In the genomic region with DNA sequence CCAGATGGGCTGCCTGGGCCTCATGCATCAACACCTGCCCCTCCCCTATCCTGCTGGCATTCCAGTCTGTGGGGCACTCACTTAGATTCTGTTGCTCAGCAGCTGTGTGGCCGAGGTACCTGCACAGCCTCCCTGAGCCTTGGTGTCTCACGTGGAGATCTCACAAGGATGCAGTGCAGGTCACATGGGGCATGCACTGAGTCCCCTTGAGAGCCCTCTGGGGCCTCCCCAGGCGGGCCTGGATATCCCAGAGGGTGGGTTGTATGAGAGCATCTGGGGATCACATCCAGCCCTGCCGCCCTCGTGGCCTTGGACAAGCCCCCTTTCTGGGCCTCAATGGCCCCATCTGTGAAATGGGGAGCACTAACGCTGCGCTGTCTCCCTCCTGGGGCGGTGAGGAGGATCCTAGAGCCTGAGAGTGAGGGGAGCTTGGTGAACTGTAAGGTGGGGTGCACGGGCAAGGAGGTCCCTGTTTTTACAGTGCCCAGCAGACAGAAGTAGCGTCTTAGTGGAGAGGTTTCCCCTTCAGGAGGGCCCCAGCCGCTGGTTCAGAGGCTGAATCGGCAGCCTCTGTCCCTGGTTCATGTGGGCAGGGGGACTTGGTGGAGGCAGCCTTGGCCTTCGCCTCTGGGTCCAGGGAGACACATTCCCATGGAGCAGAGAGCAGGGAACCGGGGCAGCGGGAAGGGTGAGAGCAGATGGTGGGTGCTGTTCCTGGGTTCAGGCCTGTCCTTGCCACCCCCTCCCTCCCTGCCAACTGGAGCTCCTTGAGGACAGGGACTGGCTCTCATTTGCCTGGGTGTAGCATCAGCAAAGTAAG, we compare ENCODE assay signal across 24 cellular contexts. TPM values are rescaled to one million over a fixed set of nuclear protein-coding genes. Genes with fewer than 3 reads are reported as not detected.
"Had no signal": no experiment of that assay in that cellular context is flagged by ENCODE, and none has a peak within 500 bp of the region (broad histone marks: within the 10 kb centered on the region; RNA-seq: fewer than 3 reads in every experiment).

No MANE protein-coding gene starts in this region.

- H3K27me3 ChIP-seq: colonic mucosa, esophagus muscularis mucosa, gastroesophageal sphincter, heart right ventricle, ovary, upper lobe of right lung had no signal

- H3K36me3 Mint-ChIP-seq: activated CD4-positive, alpha-beta memory T cell treated with anti-CD3 and anti-CD28 coated beads for 36 hours; activated naive CD4-positive, alpha-beta T cell treated with anti-CD3 and anti-CD28 coated beads, Interleukin-2, amount 10 ng/mL, durations not matched to agents 7 days and 5 days; immature natural killer cell; memory B cell; naive B cell had no signal

- H3K27ac ChIP-seq: colonic mucosa, esophagus muscularis mucosa, gastroesophageal sphincter, heart right ventricle, left ventricle myocardium inferior, ovary, thoracic aorta, upper lobe of right lung, WERI-Rb-1 had no signal

- ATAC-seq: gastroesophageal sphincter, mucosa of descending colon, sciatic nerve, upper lobe of right lung had no signal

- H3K4me3 ChIP-seq: colonic mucosa, esophagus muscularis mucosa, gastroesophageal sphincter, heart right ventricle, left ventricle myocardium inferior, mucosa of descending colon, ovary, smooth muscle cell, thoracic aorta, upper lobe of right lung had no signal

- DNase-seq: activated CD4-positive, alpha-beta memory T cell treated with anti-CD3 and anti-CD28 coated beads for 36 hours; activated naive CD4-positive, alpha-beta T cell treated with anti-CD3 and anti-CD28 coated beads, Interleukin-2, amount 10 ng/mL, durations not matched to agents 7 days and 5 days; aorta; colonic mucosa; effector CD4-positive, alpha-beta T cell; immature natural killer cell; kidney glomerular epithelial cell; left ventricle myocardium inferior; naive B cell; ovary; stimulated activated CD4-positive, alpha-beta T cell treated with anti-CD3 and anti-CD28 coated beads, Interleukin-4, amount 100 ng/mL, for 1 hour; upper lobe of right lung; WERI-Rb-1 had no signal

- H3K4me1 Mint-ChIP-seq: central memory CD8-positive, alpha-beta T cell had no signal

- H3K4me2 ChIP-seq: smooth muscle cell had no signal

- H3K36me3 ChIP-seq: colonic mucosa, esophagus muscularis mucosa, gastroesophageal sphincter, heart right ventricle, left ventricle myocardium inferior, ovary, thoracic aorta, upper lobe of right lung, WERI-Rb-1 had no signal

- H3K27me3 Mint-ChIP-seq: activated CD4-positive, alpha-beta memory T cell treated with anti-CD3 and anti-CD28 coated beads for 36 hours; central memory CD8-positive, alpha-beta T cell; memory B cell; naive B cell had no signal

- H3K9me3 ChIP-seq: colonic mucosa, esophagus muscularis mucosa, gastroesophageal sphincter, heart right ventricle, left ventricle myocardium inferior, mucosa of descending colon, ovary, thoracic aorta, upper lobe of right lung had no signal

- H3K4me3 Mint-ChIP-seq: activated CD4-positive, alpha-beta memory T cell treated with anti-CD3 and anti-CD28 coated beads for 36 hours; activated naive CD4-positive, alpha-beta T cell treated with anti-CD3 and anti-CD28 coated beads, Interleukin-2, amount 10 ng/mL, durations not matched to agents 7 days and 5 days; central memory CD8-positive, alpha-beta T cell; immature natural killer cell; memory B cell; naive B cell had no signal

- H3K27ac Mint-ChIP-seq: activated CD4-positive, alpha-beta memory T cell treated with anti-CD3 and anti-CD28 coated beads for 36 hours; activated naive CD4-positive, alpha-beta T cell treated with anti-CD3 and anti-CD28 coated beads, Interleukin-2, amount 10 ng/mL, durations not matched to agents 7 days and 5 days; immature natural killer cell; memory B cell; naive B cell had no signal

- H3K9me3 Mint-ChIP-seq: activated CD4-positive, alpha-beta memory T cell treated with anti-CD3 and anti-CD28 coated beads for 36 hours; activated naive CD4-positive, alpha-beta T cell treated with anti-CD3 and anti-CD28 coated beads, Interleukin-2, amount 10 ng/mL, durations not matched to agents 7 days and 5 days; central memory CD8-positive, alpha-beta T cell; immature natural killer cell; memory B cell; naive B cell had no signal

RNA-seq across cellular contexts. Expression of gene SLC25A47, which starts 0.8 kb away (rescaled TPM):
- total RNA-seq: activated CD4-positive, alpha-beta memory T cell treated with anti-CD3 and anti-CD28 coated beads for 36 hours; aorta; colonic mucosa; esophagus muscularis mucosa; heart right ventricle; left ventricle myocardium inferior; ovary; pulmonary artery endothelial cell; sciatic nerve; smooth muscle cell; T-helper 2 cell treated with Interferon-gamma antibody and Interleukin-4, amounts not matched to agents 100 ng/mL and 5 ng/mL, for 36 hours; thoracic aorta; upper lobe of right lung had no signal
- polyA plus RNA-seq: aorta, heart right ventricle, immature natural killer cell, ovary, smooth muscle cell had no signal
